In the genomic region with DNA sequence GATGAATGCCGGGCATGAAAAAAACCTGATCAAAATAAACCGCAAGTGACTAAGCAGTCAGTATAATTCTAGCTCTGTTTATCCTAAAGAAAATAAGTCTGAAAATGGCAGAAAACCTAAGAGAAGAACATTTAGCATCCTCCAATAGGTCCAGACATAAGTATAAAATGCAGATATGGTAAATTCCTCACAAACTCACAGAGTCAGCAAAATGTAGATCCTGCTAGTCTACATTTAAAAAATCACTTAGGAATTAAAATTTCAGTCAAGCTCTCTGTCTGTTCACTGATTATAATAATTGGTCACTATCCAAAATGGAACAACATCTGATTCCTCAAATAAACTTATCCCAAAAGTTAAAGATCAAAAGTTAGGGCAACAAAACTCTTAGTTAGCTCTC, we compare ENCODE assay signal across 6 cellular contexts.
"Had no signal": no experiment of that assay in that cellular context is flagged by ENCODE, and none has a peak within 500 bp of the region (broad histone marks: within the 10 kb centered on the region; RNA-seq: fewer than 3 reads in every experiment).

No MANE protein-coding gene starts in this region.

- ATAC-seq: K562 had no signal

- DNase-seq: KBM-7, KG1 had no signal

- H3K4me3 ChIP-seq: K562 had no signal

- H3K9ac ChIP-seq: KMS-11 had no signal

- H3K4me2 ChIP-seq: KMS-11 had no signal

- FAIRE-seq: HTR-8/SVneo, K562 had no signal

- H3K27ac ChIP-seq: HL-60, KMS-11 had no signal
